ENCODE assay signal across 25 cellular contexts in genomic region chr6:161683400-161683799, GRCh38.
"Had no signal": no experiment of that assay in that cellular context is flagged by ENCODE, and none has a peak within 500 bp of the region (broad histone marks: within the 10 kb centered on the region; RNA-seq: fewer than 3 reads in every experiment).

No MANE protein-coding gene starts in this region.

- H3K27me3 Mint-ChIP-seq: activated B cell treated with CpG ODN at 0.5 μM for 24 hours; activated CD4-positive, alpha-beta memory T cell treated with anti-CD3 and anti-CD28 coated beads for 36 hours; activated CD4-positive, alpha-beta T cell treated with anti-CD3 and anti-CD28 coated beads, Interleukin-2, amount 10 ng/mL, durations not matched to agents 24 days and 14 days; activated naive CD8-positive, alpha-beta T cell had no signal

- H3K4me3 Mint-ChIP-seq: activated B cell treated with CpG ODN at 0.5 μM for 24 hours; activated CD4-positive, alpha-beta memory T cell treated with anti-CD3 and anti-CD28 coated beads for 36 hours; activated CD4-positive, alpha-beta T cell treated with anti-CD3 and anti-CD28 coated beads, Interleukin-2, amount 10 ng/mL, durations not matched to agents 24 days and 14 days; activated naive CD4-positive, alpha-beta T cell treated with anti-CD3 and anti-CD28 coated beads for 36 hours; activated naive CD8-positive, alpha-beta T cell; activated T-helper 17 cell treated with anti-CD3 and anti-CD28 coated beads, Interleukin-2, amount 50 U/mL, for 72 hours; T-helper 1 cell treated with Interleukin-12 subunit alpha and Interleukin-12 subunit beta and Interleukin-4 antibody, amounts not matched to agents 30 μg/mL and 1 μg/mL, for 36 hours had no signal

- H3K36me3 Mint-ChIP-seq: activated CD4-positive, alpha-beta memory T cell treated with anti-CD3 and anti-CD28 coated beads for 36 hours; activated naive CD8-positive, alpha-beta T cell had no signal

- H3K4me3 ChIP-seq: colonic mucosa, Peyer's patch had no signal

- H3K27ac ChIP-seq: colonic mucosa, Peyer's patch had no signal

- H3K9me3 ChIP-seq: colonic mucosa, Peyer's patch had no signal

- DNase-seq: activated B cell treated with CpG ODN at 0.5 μM for 24 hours; activated CD4-positive, alpha-beta memory T cell treated with anti-CD3 and anti-CD28 coated beads for 36 hours; activated CD4-positive, alpha-beta T cell treated with anti-CD3 and anti-CD28 coated beads for 1 hour; activated CD4-positive, alpha-beta T cell treated with anti-CD3 and anti-CD28 coated beads, Interleukin-2, amount 10 ng/mL, durations not matched to agents 24 days and 14 days; activated CD8-positive, alpha-beta memory T cell treated with anti-CD3 and anti-CD28 coated beads for 24 hours; activated gamma-delta T cell; activated naive CD4-positive, alpha-beta T cell treated with anti-CD3 and anti-CD28 coated beads for 36 hours; activated T-cell treated with anti-CD3 and anti-CD28 coated beads, Interleukin-2, amount 50 U/mL, for 48 hours; amygdala; colonic mucosa; Kasumi-1; KBM-7; NCI-H1048; NCI-H1694 treated with DMSO at 0.1 percent for 48 hours; NCI-H2029 treated with DMSO at 0.1 percent for 48 hours; NCI-H2171; NCI-H2227 treated with DMSO at 0.1 percent for 48 hours; NCI-H446 treated with DMSO at 0.1 percent for 48 hours; NCI-H526 treated with DMSO at 0.1 percent for 48 hours; NK-92 treated with Interleukin-12 subunit alpha and Interleukin-12 subunit beta, amount 100 ng/mL, for 24 hours; Peyer's patch; SHP77 treated with DMSO at 0.1 percent for 48 hours had no signal

- H3K4me1 ChIP-seq: colonic mucosa, Peyer's patch had no signal

- H3K27ac Mint-ChIP-seq: activated B cell treated with CpG ODN at 0.5 μM for 24 hours; activated CD4-positive, alpha-beta memory T cell treated with anti-CD3 and anti-CD28 coated beads for 36 hours; activated CD4-positive, alpha-beta T cell treated with anti-CD3 and anti-CD28 coated beads, Interleukin-2, amount 10 ng/mL, durations not matched to agents 24 days and 14 days; activated naive CD4-positive, alpha-beta T cell treated with anti-CD3 and anti-CD28 coated beads for 36 hours; activated naive CD8-positive, alpha-beta T cell; activated T-helper 17 cell treated with anti-CD3 and anti-CD28 coated beads, Interleukin-2, amount 50 U/mL, for 72 hours; T-helper 1 cell treated with Interleukin-12 subunit alpha and Interleukin-12 subunit beta and Interleukin-4 antibody, amounts not matched to agents 30 μg/mL and 1 μg/mL, for 36 hours had no signal

- H3K36me3 ChIP-seq: colonic mucosa, Peyer's patch had no signal

- ATAC-seq: activated T-helper 17 cell treated with anti-CD3 and anti-CD28 coated beads, Interleukin-2, amount 50 U/mL, for 72 hours had no signal

- H3K9me3 Mint-ChIP-seq: activated CD4-positive, alpha-beta memory T cell treated with anti-CD3 and anti-CD28 coated beads for 36 hours; activated CD4-positive, alpha-beta T cell treated with anti-CD3 and anti-CD28 coated beads, Interleukin-2, amount 10 ng/mL, durations not matched to agents 24 days and 14 days; activated naive CD4-positive, alpha-beta T cell treated with anti-CD3 and anti-CD28 coated beads for 36 hours; activated T-helper 17 cell treated with anti-CD3 and anti-CD28 coated beads, Interleukin-2, amount 50 U/mL, for 72 hours; T-helper 1 cell treated with Interleukin-12 subunit alpha and Interleukin-12 subunit beta and Interleukin-4 antibody, amounts not matched to agents 30 μg/mL and 1 μg/mL, for 36 hours had no signal

- H3K4me1 Mint-ChIP-seq: activated B cell treated with CpG ODN at 0.5 μM for 24 hours; activated CD4-positive, alpha-beta T cell treated with anti-CD3 and anti-CD28 coated beads, Interleukin-2, amount 10 ng/mL, durations not matched to agents 24 days and 14 days; activated T-helper 17 cell treated with anti-CD3 and anti-CD28 coated beads, Interleukin-2, amount 50 U/mL, for 72 hours had no signal

- H3K27me3 ChIP-seq: colonic mucosa, Peyer's patch had no signal
